ENCODE assay signal across 31 cellular contexts in the genomic region with DNA sequence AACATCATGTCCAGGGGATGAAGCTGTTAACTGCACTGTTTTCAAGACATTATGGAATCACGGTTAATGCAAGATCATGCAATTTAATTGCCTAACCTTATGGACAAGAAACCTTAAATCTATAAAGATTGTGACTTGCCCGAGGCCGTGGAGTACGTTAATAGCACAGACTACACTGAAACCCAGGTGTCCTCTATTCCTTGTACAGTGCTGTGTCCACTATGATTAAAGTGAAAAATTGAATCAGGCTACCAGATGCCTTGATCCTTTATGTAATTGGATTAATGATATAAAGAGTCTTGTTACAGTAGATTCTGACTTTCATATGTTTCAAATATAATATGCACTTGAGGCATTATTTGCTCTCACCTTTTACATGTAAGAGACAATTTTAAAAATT. TPM values are rescaled to one million over a fixed set of nuclear protein-coding genes. Genes with fewer than 3 reads are reported as not detected.
"Had no signal": no experiment of that assay in that cellular context is flagged by ENCODE, and none has a peak within 500 bp of the region (broad histone marks: within the 10 kb centered on the region; RNA-seq: fewer than 3 reads in every experiment).

No MANE protein-coding gene starts in this region.

- FAIRE-seq: kidney, pancreas, urothelium cell line had no signal

- ATAC-seq: left colon; left lung; lower lobe of right lung; naive thymus-derived CD8-positive, alpha-beta T cell; pancreas; right cardiac atrium; sciatic nerve; stimulated activated naive B cell treated with anti-CD40 and anti-IgM and Interleukin-4, amounts not matched to agents 10 μg/mL and 1 μg/mL and 100 μg/mL, for 72 hours; stimulated activated naive CD8-positive, alpha-beta T cell treated with anti-CD3 and anti-CD28 coated beads, Interleukin-15, Interleukin-2, amounts not matched to agents 100 U/mL and 50 U/mL, for 24 hours; upper lobe of right lung had no signal

- H3K27ac ChIP-seq: left lung, lower lobe of right lung, pancreas, prostate gland, skin epidermis, stomach, suprapubic skin, thoracic aorta, tibial artery, upper lobe of right lung had no signal

- H3K36me3 Mint-ChIP-seq: immature natural killer cell; naive thymus-derived CD8-positive, alpha-beta T cell; stimulated activated naive B cell treated with anti-CD40 and anti-IgM and Interleukin-4, amounts not matched to agents 10 μg/mL and 1 μg/mL and 100 μg/mL, for 72 hours had no signal

- H3K27me3 Mint-ChIP-seq: naive thymus-derived CD8-positive, alpha-beta T cell; stimulated activated naive B cell treated with anti-CD40 and anti-IgM and Interleukin-4, amounts not matched to agents 10 μg/mL and 1 μg/mL and 100 μg/mL, for 72 hours had no signal

- H3K4me3 ChIP-seq: left lung, lower lobe of right lung, pancreas, prostate gland, skin epidermis, stomach, suprapubic skin, thoracic aorta, tibial artery, upper lobe of right lung had no signal

- H3K9me3 Mint-ChIP-seq: nephron, neural crest cell had no signal

- DNase-seq: hypothalamus; immature natural killer cell; kidney; left colon; left lung; lower lobe of right lung; mammary epithelial cell; mesenchymal stem cell; naive thymus-derived CD8-positive, alpha-beta T cell; nucleus accumbens; pancreas; posterior cingulate gyrus; retina; right cardiac atrium; stimulated activated CD4-positive, alpha-beta T cell treated with anti-CD3 and anti-CD28 coated beads, Interleukin-12 subunit alpha, Interleukin-12 subunit beta, amount 100 ng/mL, for 4 hours; stimulated activated CD4-positive, alpha-beta T cell treated with anti-CD3 and anti-CD28 coated beads, Interleukin-15, amount 100 ng/mL, for 24 hours; stimulated activated CD4-positive, alpha-beta T cell treated with anti-CD3 and anti-CD28 coated beads, Interleukin-2, amount 100 ng/mL, for 24 hours; stimulated activated CD4-positive, alpha-beta T cell treated with anti-CD3 and anti-CD28 coated beads, Interleukin-4, amount 100 ng/mL, for 1 hour; stimulated activated naive B cell treated with anti-CD40 and anti-IgM and Interleukin-4, amounts not matched to agents 10 μg/mL and 1 μg/mL and 100 μg/mL, for 72 hours; stimulated activated naive CD8-positive, alpha-beta T cell treated with anti-CD3 and anti-CD28 coated beads, Interleukin-15, Interleukin-2, amounts not matched to agents 100 U/mL and 50 U/mL, for 24 hours; stomach; tibial artery; upper lobe of right lung had no signal

- H3K36me3 ChIP-seq: left lung, lower lobe of right lung, pancreas, prostate gland, stomach, suprapubic skin, thoracic aorta, tibial artery, upper lobe of right lung had no signal

- H3K4me1 ChIP-seq: left lung, lower lobe of right lung, pancreas, prostate gland, stomach, suprapubic skin, tibial artery, upper lobe of right lung had no signal

- H3K4me3 Mint-ChIP-seq: immature natural killer cell; naive thymus-derived CD8-positive, alpha-beta T cell; nephron; neural crest cell; stimulated activated naive B cell treated with anti-CD40 and anti-IgM and Interleukin-4, amounts not matched to agents 10 μg/mL and 1 μg/mL and 100 μg/mL, for 72 hours had no signal

- H3K9me3 ChIP-seq: lower lobe of right lung, pancreas, prostate gland, suprapubic skin, thoracic aorta, tibial artery, upper lobe of right lung had no signal

- H3K27me3 ChIP-seq: left lung, pancreas, stomach, suprapubic skin, tibial artery, upper lobe of right lung had no signal

- H3K4me1 Mint-ChIP-seq: immature natural killer cell; naive thymus-derived CD8-positive, alpha-beta T cell; nephron; neural crest cell; stimulated activated naive B cell treated with anti-CD40 and anti-IgM and Interleukin-4, amounts not matched to agents 10 μg/mL and 1 μg/mL and 100 μg/mL, for 72 hours had no signal

- H3K27ac Mint-ChIP-seq: immature natural killer cell; naive thymus-derived CD8-positive, alpha-beta T cell; nephron; stimulated activated naive B cell treated with anti-CD40 and anti-IgM and Interleukin-4, amounts not matched to agents 10 μg/mL and 1 μg/mL and 100 μg/mL, for 72 hours had no signal

RNA-seq across cellular contexts. Expression of gene ETV1, which starts 33.9 kb away (rescaled TPM):
- total RNA-seq: naive thymus-derived CD8-positive, alpha-beta T cell had no signal
- polyA plus RNA-seq: immature natural killer cell; naive thymus-derived CD8-positive, alpha-beta T cell had no signal
